In the genomic region with DNA sequence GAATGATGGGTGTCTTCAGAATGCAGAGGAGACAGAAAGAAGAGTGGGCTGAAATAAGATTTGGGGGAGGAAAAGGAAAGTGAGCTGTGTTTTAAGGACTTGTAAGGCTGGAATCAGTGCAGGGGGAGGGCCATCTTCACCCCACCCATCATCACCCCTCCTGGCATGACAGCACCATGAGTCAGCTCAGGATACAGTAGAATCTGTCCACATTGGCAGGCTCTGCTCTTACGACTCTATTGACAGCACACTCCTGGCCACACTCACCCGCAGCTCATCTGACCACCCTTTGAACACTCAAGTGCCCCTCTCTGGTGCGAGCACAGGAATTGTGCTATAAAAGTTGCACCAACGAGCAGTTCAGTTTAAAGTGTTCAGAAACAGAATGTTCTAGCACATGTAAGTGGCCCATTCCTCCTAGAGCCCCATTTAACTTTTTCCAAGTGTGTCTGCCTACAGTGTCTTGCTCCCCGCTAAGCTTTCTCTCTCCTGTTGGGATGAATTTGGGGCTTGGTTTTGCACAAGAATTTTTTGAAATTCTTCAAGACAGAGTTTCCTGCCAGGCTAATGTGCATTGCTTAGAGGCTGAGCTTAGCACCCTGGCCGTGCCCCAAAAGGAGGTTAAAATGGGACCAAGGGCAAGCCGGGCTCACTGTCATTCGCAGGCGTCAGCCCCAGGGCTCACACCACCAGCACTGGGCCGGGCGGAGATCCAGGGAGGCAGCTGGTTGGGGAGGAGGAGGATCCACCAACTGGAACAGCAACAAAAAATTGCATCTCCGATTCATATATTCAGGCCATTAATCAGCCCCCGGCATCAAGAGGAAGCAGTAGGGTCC, we compare ENCODE assay signal across 11 cellular contexts. TPM values are rescaled to one million over a fixed set of nuclear protein-coding genes. Genes with fewer than 3 reads are reported as not detected.
DNase-seq lines count a peak whose midpoint lies in the region; ATAC-seq and TF ChIP-seq lines count a peak whose summit lies in the region.
"Had no signal": no experiment of that assay in that cellular context is flagged by ENCODE, and none has a peak within 500 bp of the region (broad histone marks: within the 10 kb centered on the region; RNA-seq: fewer than 3 reads in every experiment).

No MANE protein-coding gene starts in this region.

- H3K27ac Mint-ChIP-seq in GM23338, result peak overlapping the region; percentile 29; the same call in 1 of the 2 replicates
- H3K27ac Mint-ChIP-seq: activated T-helper 2 cell treated with anti-CD3 and anti-CD28 coated beads, Interferon-gamma antibody, Interleukin-2, Interleukin-4, amounts not matched to agents 10 μg/mL and 5 μg/mL and 100 μg/mL, durations not matched to agents 14 hours and 24 hours and 36 hours; T-helper 1 cell treated with Interleukin-12 subunit alpha and Interleukin-12 subunit beta and Interleukin-4 antibody, amounts not matched to agents 30 μg/mL and 1 μg/mL, for 36 hours had no signal

- no peaks in the 10 kb centered on the region for H3K4me1 Mint-ChIP-seq in GM23338

- H3K4me3 ChIP-seq in GM23338, result no peak overlapping the region
- no peak overlapping the region for H3K4me3 ChIP-seq in gastroesophageal sphincter
- H3K4me3 ChIP-seq in skeletal muscle cell (ENCODE audit: low read depth, low read length), result peak overlapping the region; percentile 7

- no peak overlapping the region for H3K4me2 ChIP-seq in GM23338

- no peaks in the 10 kb centered on the region for H3K27me3 ChIP-seq in GM23338 (ENCODE audit: insufficient read depth)
- H3K27me3 ChIP-seq in gastroesophageal sphincter, result peaks cover 39% of the 10 kb centered on the region

- peak; percentile 17 for DNase-seq in GM23338 (ENCODE audit: low spot score)
- DNase-seq in skeletal muscle cell (ENCODE audit: low read depth), result peak; percentile 79
- DNase-seq in NOMO-1 (lab: John Stamatoyannopoulos, UW; ENCODE audit: unreplicated experiment in 2 of 2), result no peak
- DNase-seq in NCI-H748 (lab: John Stamatoyannopoulos, UW; ENCODE audit: unreplicated experiment), result no peak
- no peak for DNase-seq in NCI-H146 treated with DMSO at 0.1 percent for 48 hours (lab: John Stamatoyannopoulos, UW; ENCODE audit: unreplicated experiment)
- DNase-seq: NCI-H146 had no signal

- H3K4me1 ChIP-seq in GM23338 (ENCODE audit: insufficient read depth) (no peaks in the 10 kb centered on the region), gastroesophageal sphincter (no peaks in the 10 kb centered on the region)

- H3K27ac ChIP-seq in GM23338 (ENCODE audit: low read depth) (no peak overlapping the region), gastroesophageal sphincter (no peak overlapping the region)

- ATAC-seq in GM23338 (peak; percentile 75), SK-N-SH treated with all-trans-retinoic acid at 6 μM for 48 hours (peak; percentile 95), gastroesophageal sphincter (peak; percentile 34), HG03469 (IDR thresholded peaks at IDR 0.05; ENCODE audit: unreplicated experiment) (no peak)

- peaks cover 3% of the 10 kb centered on the region for H3K27me3 Mint-ChIP-seq in GM23338 (ENCODE audit: insufficient read depth, low read depth, poor library complexity)

- no peak for TF ChIP-seq POLR2A in gastroesophageal sphincter (IDR thresholded peaks at IDR 0.05)

- H2AFZ ChIP-seq in GM23338, result peak overlapping the region; percentile 87

- H3K9me3 Mint-ChIP-seq in GM23338, result no peaks in the 10 kb centered on the region; the same call in 2 of the 3 replicates
- H3K9me3 Mint-ChIP-seq: activated T-helper 2 cell treated with anti-CD3 and anti-CD28 coated beads, Interferon-gamma antibody, Interleukin-2, Interleukin-4, amounts not matched to agents 10 μg/mL and 5 μg/mL and 100 μg/mL, durations not matched to agents 14 hours and 24 hours and 36 hours; T-helper 1 cell treated with Interleukin-12 subunit alpha and Interleukin-12 subunit beta and Interleukin-4 antibody, amounts not matched to agents 30 μg/mL and 1 μg/mL, for 36 hours had no signal

- no peaks in the 10 kb centered on the region for H3K9me3 ChIP-seq in gastroesophageal sphincter

- WGBS in gastroesophageal sphincter (ENCODE audit: low coverage in 1 of 2), 2 donors, result 44 to 68% methylated on average over 5 to 7 of the region's 13 CpGs

- no peak for TF ChIP-seq EP300 in gastroesophageal sphincter (IDR thresholded peaks at IDR 0.05)

- H3K36me3 ChIP-seq in GM23338 (ENCODE audit: insufficient read depth), result no peaks in the 10 kb centered on the region
- H3K36me3 ChIP-seq in gastroesophageal sphincter, result no peaks in the 10 kb centered on the region

- no peaks in the 10 kb centered on the region for H3K36me3 Mint-ChIP-seq in GM23338 (ENCODE audit: low read depth)

- no peaks in the 10 kb centered on the region for H3K9me2 ChIP-seq in GM23338 (ENCODE audit: insufficient read depth)

- TF ChIP-seq CTCF in GM23338 (conservative IDR thresholded peaks at IDR 0.05; ENCODE audit: low read depth in 2 of 2) (no peak), gastroesophageal sphincter (IDR thresholded peaks at IDR 0.05) (no peak)

- H4K20me1 ChIP-seq in GM23338 (replicated peaks; ENCODE audit: insufficient read depth), result no peaks in the 10 kb centered on the region

- H3K79me2 ChIP-seq in GM23338 (replicated peaks; ENCODE audit: insufficient read depth), result no peaks in the 10 kb centered on the region

- no peaks in the 10 kb centered on the region for H3F3A ChIP-seq in GM23338 (replicated peaks; ENCODE audit: low read depth)

- H3K4me3 Mint-ChIP-seq in GM23338, result no peak overlapping the region
- H3K4me3 Mint-ChIP-seq: T-helper 1 cell treated with Interleukin-12 subunit alpha and Interleukin-12 subunit beta and Interleukin-4 antibody, amounts not matched to agents 30 μg/mL and 1 μg/mL, for 36 hours had no signal

TF ChIP-seq in GM23338, 12 proteins besides CTCF, POLR2A, EP300 and RAD21 (continues in another document):
- TF ChIP-seq CREB1 (CRISPR knock-in tag; IDR thresholded peaks at IDR 0.05; ENCODE audit: low read depth), result no peak
- TF ChIP-seq, protein P1, sequence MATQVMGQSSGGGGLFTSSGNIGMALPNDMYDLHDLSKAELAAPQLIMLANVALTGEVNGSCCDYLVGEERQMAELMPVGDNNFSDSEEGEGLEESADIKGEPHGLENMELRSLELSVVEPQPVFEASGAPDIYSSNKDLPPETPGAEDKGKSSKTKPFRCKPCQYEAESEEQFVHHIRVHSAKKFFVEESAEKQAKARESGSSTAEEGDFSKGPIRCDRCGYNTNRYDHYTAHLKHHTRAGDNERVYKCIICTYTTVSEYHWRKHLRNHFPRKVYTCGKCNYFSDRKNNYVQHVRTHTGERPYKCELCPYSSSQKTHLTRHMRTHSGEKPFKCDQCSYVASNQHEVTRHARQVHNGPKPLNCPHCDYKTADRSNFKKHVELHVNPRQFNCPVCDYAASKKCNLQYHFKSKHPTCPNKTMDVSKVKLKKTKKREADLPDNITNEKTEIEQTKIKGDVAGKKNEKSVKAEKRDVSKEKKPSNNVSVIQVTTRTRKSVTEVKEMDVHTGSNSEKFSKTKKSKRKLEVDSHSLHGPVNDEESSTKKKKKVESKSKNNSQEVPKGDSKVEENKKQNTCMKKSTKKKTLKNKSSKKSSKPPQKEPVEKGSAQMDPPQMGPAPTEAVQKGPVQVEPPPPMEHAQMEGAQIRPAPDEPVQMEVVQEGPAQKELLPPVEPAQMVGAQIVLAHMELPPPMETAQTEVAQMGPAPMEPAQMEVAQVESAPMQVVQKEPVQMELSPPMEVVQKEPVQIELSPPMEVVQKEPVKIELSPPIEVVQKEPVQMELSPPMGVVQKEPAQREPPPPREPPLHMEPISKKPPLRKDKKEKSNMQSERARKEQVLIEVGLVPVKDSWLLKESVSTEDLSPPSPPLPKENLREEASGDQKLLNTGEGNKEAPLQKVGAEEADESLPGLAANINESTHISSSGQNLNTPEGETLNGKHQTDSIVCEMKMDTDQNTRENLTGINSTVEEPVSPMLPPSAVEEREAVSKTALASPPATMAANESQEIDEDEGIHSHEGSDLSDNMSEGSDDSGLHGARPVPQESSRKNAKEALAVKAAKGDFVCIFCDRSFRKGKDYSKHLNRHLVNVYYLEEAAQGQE (IDR thresholded peaks at IDR 0.05; ENCODE audit: unreplicated experiment), result no peak
- no peak for TF ChIP-seq ZNF114 (CRISPR knock-in tag; IDR thresholded peaks at IDR 0.05)
- no peak for TF ChIP-seq STAT1 (IDR thresholded peaks at IDR 0.05; ENCODE audit: unreplicated experiment)
- TF ChIP-seq ZNF331 (CRISPR knock-in tag; IDR thresholded peaks at IDR 0.05; ENCODE audit: low read depth), result no peak

TF ChIP-seq in SK-N-SH treated with all-trans-retinoic acid at 6 μM for 48 hours, 23 proteins besides CTCF, POLR2A, EP300 and RAD21 (continues in another document):
- TF ChIP-seq, protein P2, sequence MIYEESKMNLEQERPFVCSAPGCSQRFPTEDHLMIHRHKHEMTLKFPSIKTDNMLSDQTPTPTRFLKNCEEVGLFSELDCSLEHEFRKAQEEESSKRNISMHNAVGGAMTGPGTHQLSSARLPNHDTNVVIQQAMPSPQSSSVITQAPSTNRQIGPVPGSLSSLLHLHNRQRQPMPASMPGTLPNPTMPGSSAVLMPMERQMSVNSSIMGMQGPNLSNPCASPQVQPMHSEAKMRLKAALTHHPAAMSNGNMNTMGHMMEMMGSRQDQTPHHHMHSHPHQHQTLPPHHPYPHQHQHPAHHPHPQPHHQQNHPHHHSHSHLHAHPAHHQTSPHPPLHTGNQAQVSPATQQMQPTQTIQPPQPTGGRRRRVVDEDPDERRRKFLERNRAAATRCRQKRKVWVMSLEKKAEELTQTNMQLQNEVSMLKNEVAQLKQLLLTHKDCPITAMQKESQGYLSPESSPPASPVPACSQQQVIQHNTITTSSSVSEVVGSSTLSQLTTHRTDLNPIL (CRISPR knock-in tag; IDR thresholded peaks at IDR 0.05; ENCODE audit: low read depth), result no peak
- TF ChIP-seq, protein P3, sequence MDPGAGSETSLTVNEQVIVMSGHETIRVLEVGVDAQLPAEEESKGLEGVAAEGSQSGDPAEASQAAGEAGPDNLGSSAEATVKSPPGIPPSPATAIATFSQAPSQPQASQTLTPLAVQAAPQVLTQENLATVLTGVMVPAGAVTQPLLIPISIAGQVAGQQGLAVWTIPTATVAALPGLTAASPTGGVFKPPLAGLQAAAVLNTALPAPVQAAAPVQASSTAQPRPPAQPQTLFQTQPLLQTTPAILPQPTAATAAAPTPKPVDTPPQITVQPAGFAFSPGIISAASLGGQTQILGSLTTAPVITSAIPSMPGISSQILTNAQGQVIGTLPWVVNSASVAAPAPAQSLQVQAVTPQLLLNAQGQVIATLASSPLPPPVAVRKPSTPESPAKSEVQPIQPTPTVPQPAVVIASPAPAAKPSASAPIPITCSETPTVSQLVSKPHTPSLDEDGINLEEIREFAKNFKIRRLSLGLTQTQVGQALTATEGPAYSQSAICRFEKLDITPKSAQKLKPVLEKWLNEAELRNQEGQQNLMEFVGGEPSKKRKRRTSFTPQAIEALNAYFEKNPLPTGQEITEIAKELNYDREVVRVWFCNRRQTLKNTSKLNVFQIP (CRISPR knock-in tag; IDR thresholded peaks at IDR 0.05; ENCODE audit: borderline replicate concordance, low read depth), result no peak
- TF ChIP-seq ARNTL (CRISPR knock-in tag; IDR thresholded peaks at IDR 0.05; ENCODE audit: borderline replicate concordance, low read depth), result no peak
- TF ChIP-seq ZFP30 (CRISPR knock-in tag; IDR thresholded peaks at IDR 0.05), result no peak
- TF ChIP-seq TCF4 (CRISPR knock-in tag; IDR thresholded peaks at IDR 0.05; ENCODE audit: borderline replicate concordance), result no peak

RNA-seq across cellular contexts. Expression of a gene that starts 12.1 kb away (rescaled TPM):
- not detected in 2 replicates for total RNA-seq in GM23338 (2014; rRNA removed; shearing (Covaris generic))
- not detected in 2 replicates for polyA plus RNA-seq in GM23338 (2016; fragmentation: Nextera tagmentation; extraction: Ambion mirVana)
- 1 to 10 TPM in 3 of 4 donors, under 1 TPM in 1; 0.67 to 5.3 (median 3.0) TPM for total RNA-seq in gastroesophageal sphincter
- total RNA-seq: activated T-helper 2 cell treated with anti-CD3 and anti-CD28 coated beads, Interferon-gamma antibody, Interleukin-2, Interleukin-4, amounts not matched to agents 10 μg/mL and 5 μg/mL and 100 μg/mL, durations not matched to agents 14 hours and 24 hours and 36 hours had no signal

Comparison
In these comparisons a context has a peak if more than half of its experiments do, and no peak if none do; other contexts are left out.
1. DNase-seq: peak in GM23338 (single experiment) and skeletal muscle cell (single experiment); none in NOMO-1 (0 of 2), NCI-H748 (single experiment) and NCI-H146 treated with DMSO at 0.1 percent for 48 hours (single experiment).